25 cellular contexts compared by ENCODE assay signal in genomic region chr6:26130581-26131247, GRCh38. TPM values are rescaled to one million over a fixed set of nuclear protein-coding genes. Genes with fewer than 3 reads are reported as not detected.
DNase-seq lines count a peak whose midpoint lies in the region; ATAC-seq, FAIRE-seq and TF ChIP-seq lines count a peak whose summit lies in the region.
"Had no signal": no experiment of that assay in that cellular context is flagged by ENCODE, and none has a peak within 500 bp of the region (broad histone marks: within the 10 kb centered on the region; RNA-seq: fewer than 3 reads in every experiment).

No MANE protein-coding gene starts in this region.

- H3K79me2 ChIP-seq in PC-9 (ENCODE audit: low read depth) (peaks cover 28% of the 10 kb centered on the region), SK-N-SH (ENCODE audit: insufficient read depth) (peaks cover 53% of the 10 kb centered on the region)

- TF ChIP-seq CTCF in PC-9 (conservative IDR thresholded peaks at IDR 0.05) (no peak), bronchial epithelial cell (IDR thresholded peaks at IDR 0.05; ENCODE audit: insufficient read depth, low read length, severe bottlenecking) (no peak), SK-N-SH (IDR thresholded peaks at IDR 0.05) (no peak)

- ATAC-seq in stimulated activated memory B cell treated with anti-CD40 and anti-IgM and Interleukin-4, amounts not matched to agents 10 μg/mL and 1 μg/mL and 100 μg/mL, for 72 hours = peak; percentile 12
- ATAC-seq in GM21737 (IDR thresholded peaks at IDR 0.05; ENCODE audit: unreplicated experiment) = no peak
- ATAC-seq: left cardiac atrium; natural killer cell treated with Interleukin-12 subunit alpha and Interleukin-12 subunit beta and Interleukin-15 and Interleukin-18, amount 100 ng/mL, for 72 hours; right cardiac atrium; T-helper 17 cell had no signal

- H3K4me3 ChIP-seq in PC-9 (no peak overlapping the region), bronchial epithelial cell (ENCODE audit: low read depth, low read length) (no peak overlapping the region), SK-N-SH (ENCODE audit: low read depth in 2 of 2, low read length in 1 of 2) (no peak overlapping the region)
- H3K4me3 ChIP-seq: pancreas, SJSA1, uterus had no signal

- peak overlapping the region; percentile 66 for H3K27ac Mint-ChIP-seq in activated T-cell treated with anti-CD3 and anti-CD28 coated beads, Interleukin-2, amount 50 U/mL, for 24 hours
- H3K27ac Mint-ChIP-seq in stimulated activated memory B cell treated with anti-CD40 and anti-IgM and Interleukin-4, amounts not matched to agents 10 μg/mL and 1 μg/mL and 100 μg/mL, for 72 hours = no peak overlapping the region
- H3K27ac Mint-ChIP-seq: natural killer cell treated with Interleukin-12 subunit alpha and Interleukin-12 subunit beta and Interleukin-15 and Interleukin-18, amount 100 ng/mL, for 72 hours; T-helper 17 cell had no signal

- peaks cover 64% of the 10 kb centered on the region for H3K4me1 Mint-ChIP-seq in activated T-cell treated with anti-CD3 and anti-CD28 coated beads, Interleukin-2, amount 50 U/mL, for 24 hours (ENCODE audit: low read depth)
- H3K4me1 Mint-ChIP-seq in stimulated activated memory B cell treated with anti-CD40 and anti-IgM and Interleukin-4, amounts not matched to agents 10 μg/mL and 1 μg/mL and 100 μg/mL, for 72 hours = peaks cover 64% of the 10 kb centered on the region

- H3K4me1 ChIP-seq in PC-9 (replicated peaks; ENCODE audit: insufficient read depth) (peaks cover 38% of the 10 kb centered on the region), SK-N-SH (ENCODE audit: control insufficient read depth in 1 of 2, insufficient read depth in 2 of 2, low read depth in 1 of 2, low read length in 1 of 2) (peaks cover 7 to 8% of the 10 kb centered on the region in 2 experiments; a peak in 3 of 4 replicates)
- H3K4me1 ChIP-seq: uterus had no signal

- H3K27ac ChIP-seq in PC-9 (peak overlapping the region; percentile 67), SK-N-SH (ENCODE audit: low read depth in 2 of 2, low read length in 1 of 2) (no peak overlapping the region)
- H3K27ac ChIP-seq: pancreas, uterus had no signal

- H3K4me2 ChIP-seq in PC-9 (0 out of 2 replicates have a peak overlapping the region, but pooled peaks have one; percentile 11), SK-N-SH (no peak overlapping the region)

- no peaks in the 10 kb centered on the region for H3K27me3 Mint-ChIP-seq in activated T-cell treated with anti-CD3 and anti-CD28 coated beads, Interleukin-2, amount 50 U/mL, for 24 hours
- no peaks in the 10 kb centered on the region for H3K27me3 Mint-ChIP-seq in stimulated activated memory B cell treated with anti-CD40 and anti-IgM and Interleukin-4, amounts not matched to agents 10 μg/mL and 1 μg/mL and 100 μg/mL, for 72 hours
- H3K27me3 Mint-ChIP-seq: natural killer cell treated with Interleukin-12 subunit alpha and Interleukin-12 subunit beta and Interleukin-15 and Interleukin-18, amount 100 ng/mL, for 72 hours; T-helper 17 cell had no signal

- H3K4me3 Mint-ChIP-seq in activated T-cell treated with anti-CD3 and anti-CD28 coated beads, Interleukin-2, amount 50 U/mL, for 24 hours = no peak overlapping the region
- H3K4me3 Mint-ChIP-seq in stimulated activated memory B cell treated with anti-CD40 and anti-IgM and Interleukin-4, amounts not matched to agents 10 μg/mL and 1 μg/mL and 100 μg/mL, for 72 hours = peak overlapping the region; percentile 21
- H3K4me3 Mint-ChIP-seq: natural killer cell treated with Interleukin-12 subunit alpha and Interleukin-12 subunit beta and Interleukin-15 and Interleukin-18, amount 100 ng/mL, for 72 hours; T-helper 17 cell had no signal

- no peak for DNase-seq in activated T-cell treated with anti-CD3 and anti-CD28 coated beads, Interleukin-2, amount 50 U/mL, for 24 hours
- DNase-seq in activated T-cell treated with anti-CD3 and anti-CD28 coated beads for 4 hours = no peak
- DNase-seq in PC-9 = peak in 1 of 2 experiments; percentile 77
- peak; percentile 38 for DNase-seq in bronchial epithelial cell (ENCODE audit: low read depth)
- no peak for DNase-seq in SK-N-SH
- no peak for DNase-seq in AML-193 (lab: John Stamatoyannopoulos, UW)
- DNase-seq: ACHN; activated CD4-positive, alpha-beta T cell treated with anti-CD3 and anti-CD28 coated beads, Interleukin-2, amount 50 U/mL, for 48 hours; activated T-cell treated with anti-CD3 and anti-CD28 coated beads, Interleukin-2, amount 50 U/mL, for 1 hour; C1 segment of cervical spinal cord; central memory CD4-positive, alpha-beta T cell; dermis blood vessel endothelial cell; KG1; left cardiac atrium; NCI-H2227 treated with DMSO at 0.1 percent for 48 hours; NCI-H748 treated with DMSO at 0.1 percent for 48 hours; pancreas; right cardiac atrium; T-helper 17 cell; uterus had no signal

- H3K36me3 ChIP-seq in PC-9 (ENCODE audit: low read depth) (peaks cover 5% of the 10 kb centered on the region; the same call in 1 of the 2 replicates), bronchial epithelial cell (ENCODE audit: control insufficient read depth, insufficient read depth, low read length) (peaks cover 4% of the 10 kb centered on the region), SK-N-SH (replicated peaks in 1 of 2; ENCODE audit: control insufficient read depth in 1 of 2, insufficient read depth in 2 of 2, low read length in 1 of 2) (peaks cover 21 to 40% of the 10 kb centered on the region in 2 experiments)
- H3K36me3 ChIP-seq: pancreas, uterus had no signal

- H3K9me3 ChIP-seq in PC-9 (ENCODE audit: insufficient read depth, low read depth) (no peaks in the 10 kb centered on the region), SK-N-SH (no peaks in the 10 kb centered on the region)
- H3K9me3 ChIP-seq: pancreas, SJSA1, uterus had no signal

- WGBS in SK-N-SH (ENCODE audit: low lambda C conversion rate) = 90% methylated on average over 5 of the region's 6 CpGs

- H3K9me2 ChIP-seq in PC-9 (ENCODE audit: insufficient read depth) = no peaks in the 10 kb centered on the region
- no peaks in the 10 kb centered on the region for H3K9me2 ChIP-seq in SK-N-SH

- no peak overlapping the region for H3K9ac ChIP-seq in SK-N-SH

- H2AFZ ChIP-seq in PC-9 (no peak overlapping the region), SK-N-SH (ENCODE audit: low read depth) (no peak overlapping the region)

- no peak for TF ChIP-seq EP300 in SK-N-SH (IDR thresholded peaks at IDR 0.05; ENCODE audit: borderline replicate concordance in 1 of 2, low read depth in 1 of 2, low read length in 1 of 2)

- H3F3A ChIP-seq in PC-9 (ENCODE audit: insufficient read depth, low read depth) (peaks cover 21% of the 10 kb centered on the region; the same call in 1 of the 2 replicates), SK-N-SH (replicated peaks; ENCODE audit: insufficient read depth) (peaks cover 6% of the 10 kb centered on the region)

- intact Hi-C loops in PC-9 (cut with micrococcal nuclease; ENCODE audit: unreplicated experiment) = no loop called here

- TF ChIP-seq RAD21 in SK-N-SH (IDR thresholded peaks at IDR 0.05; ENCODE audit: low read length) = no peak

- peaks cover 2% of the 10 kb centered on the region for H3K9me3 Mint-ChIP-seq in activated T-cell treated with anti-CD3 and anti-CD28 coated beads, Interleukin-2, amount 50 U/mL, for 24 hours
- no peaks in the 10 kb centered on the region for H3K9me3 Mint-ChIP-seq in stimulated activated memory B cell treated with anti-CD40 and anti-IgM and Interleukin-4, amounts not matched to agents 10 μg/mL and 1 μg/mL and 100 μg/mL, for 72 hours
- H3K9me3 Mint-ChIP-seq: natural killer cell treated with Interleukin-12 subunit alpha and Interleukin-12 subunit beta and Interleukin-15 and Interleukin-18, amount 100 ng/mL, for 72 hours had no signal

- CTCF ChIA-PET in PC-9 (lab: Charles Lee) = no interaction called here
- CTCF ChIA-PET in SK-N-SH (lab: Yijun Ruan, JAX) = interaction anchor here (0.6 to 1.0 kb wide), 2 partner anchors 11 to 13 kb away, joined by 3 to 4 read pairs; no protein-coding TSS in a partner anchor

- POLR2A ChIA-PET in PC-9 (lab: Charles Lee; ENCODE audit: unreplicated experiment) (interaction anchor here (0.6 to 0.7 kb wide), 3 partner anchors 24 to 985 kb away, joined by 3 to 13 read pairs (median 4); no protein-coding TSS in a partner anchor), SK-N-SH (lab: Yijun Ruan, JAX) (interaction anchor here (1.3 to 2.8 kb wide), 2 partner anchors 11 to 26 kb away, joined by 4 to 13 read pairs; a partner anchor contains a TSS)

- H3K27me3 ChIP-seq in PC-9 (ENCODE audit: insufficient read depth, low read depth) = no peaks in the 10 kb centered on the region
- no peaks in the 10 kb centered on the region for H3K27me3 ChIP-seq in bronchial epithelial cell (ENCODE audit: control insufficient read depth, insufficient read depth, low read length)
- no peaks in the 10 kb centered on the region for H3K27me3 ChIP-seq in SK-N-SH (ENCODE audit: insufficient read depth)
- H3K27me3 ChIP-seq: pancreas, SJSA1, uterus had no signal

- no peak for FAIRE-seq in bronchial epithelial cell (lab: Jason Lieb, UNC)
- FAIRE-seq: pancreas, RCC 7860 had no signal

- no TSS peak for BruUV-seq in PC-9 (replicated peaks; lab: Mats Ljungman, UMichigan)

- H4K20me1 ChIP-seq in PC-9 (ENCODE audit: insufficient read depth) = peaks cover 3% of the 10 kb centered on the region; the same call in 1 of the 2 replicates
- peaks cover 16% of the 10 kb centered on the region for H4K20me1 ChIP-seq in SK-N-SH (ENCODE audit: insufficient read depth)

- peaks cover 49% of the 10 kb centered on the region for H3K36me3 Mint-ChIP-seq in activated T-cell treated with anti-CD3 and anti-CD28 coated beads, Interleukin-2, amount 50 U/mL, for 24 hours (ENCODE audit: low read depth)
- peaks cover 69% of the 10 kb centered on the region for H3K36me3 Mint-ChIP-seq in stimulated activated memory B cell treated with anti-CD40 and anti-IgM and Interleukin-4, amounts not matched to agents 10 μg/mL and 1 μg/mL and 100 μg/mL, for 72 hours

TF ChIP-seq in SK-N-SH, 30 proteins besides CTCF, POLR2A, EP300 and RAD21 (continues in another document):
- TF ChIP-seq CHD2 (IDR thresholded peaks at IDR 0.05; ENCODE audit: low read length, partially characterized antibody) (no peak), GABPA (IDR thresholded peaks at IDR 0.05; ENCODE audit: low read depth) (no peak), ELF1 (IDR thresholded peaks at IDR 0.05) (no peak), POLR2AphosphoS5 (IDR thresholded peaks at IDR 0.05; ENCODE audit: low read depth, low read length) (no peak)

RNA-seq across cellular contexts. Expression of gene HFE, which starts 43.5 kb away (rescaled TPM):
- total RNA-seq in PC-9 (2021) (33.3 and 46.0 TPM in 2 replicates), bronchial epithelial cell (3.7 and 4.6 TPM in 2 replicates)
- polyA plus RNA-seq in SK-N-SH (2012; rRNA removed) = not detected in 2 replicates
- not detected in 2 replicates for polyA plus RNA-seq in SK-N-SH (2012; cell fraction: cytosol; rRNA removed)
- polyA plus RNA-seq in SK-N-SH (2012; cell fraction: nucleus; rRNA removed) = not detected in 2 replicates
